9 cellular contexts compared by ENCODE assay signal in the genomic region with DNA sequence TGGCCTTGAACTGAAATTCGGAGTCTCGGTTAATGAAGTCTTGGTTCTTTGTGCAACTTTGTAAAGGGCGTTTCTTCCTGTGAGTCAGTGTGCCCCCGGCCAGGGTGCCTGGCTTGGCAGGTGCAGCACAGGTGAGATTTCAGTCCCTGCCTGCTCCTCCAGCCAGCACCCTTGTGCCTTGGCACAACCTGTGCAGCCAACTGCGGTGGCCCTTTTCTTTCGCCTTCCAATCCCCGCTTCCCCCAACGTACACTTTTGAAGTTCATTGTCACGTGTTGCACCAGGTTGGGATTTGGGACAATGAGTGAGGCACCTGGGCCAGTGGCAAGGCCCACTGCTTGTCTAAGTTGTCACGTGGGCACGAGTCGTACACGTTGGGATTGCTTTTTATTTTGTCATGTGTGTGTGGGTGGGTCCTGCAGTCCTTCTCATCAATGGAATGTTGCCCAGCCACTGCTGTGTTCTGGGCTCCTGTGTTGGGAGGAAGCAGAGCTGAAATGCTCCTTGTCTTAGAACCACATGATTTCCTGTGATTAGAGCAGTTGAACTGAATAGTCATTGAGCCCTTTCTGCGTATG.
DNase-seq lines count a peak whose midpoint lies in the region; ATAC-seq and TF ChIP-seq lines count a peak whose summit lies in the region.
"Had no signal": no experiment of that assay in that cellular context is flagged by ENCODE, and none has a peak within 500 bp of the region (broad histone marks: within the 10 kb centered on the region; RNA-seq: fewer than 3 reads in every experiment).

No MANE protein-coding gene starts in this region.

- H3K27ac ChIP-seq in epithelial cell of prostate: peak overlapping the region; percentile 84
- H3K27ac ChIP-seq in WERI-Rb-1: no peak overlapping the region

- no peaks in the 10 kb centered on the region for H3K9me3 ChIP-seq in WERI-Rb-1 (ENCODE audit: severe bottlenecking)

- no peak for ATAC-seq in HG03442 (IDR thresholded peaks at IDR 0.05; ENCODE audit: unreplicated experiment)

- DNase-seq in ELR (ENCODE audit: low read depth) (peak; percentile 14), SK-MEL-5 (ENCODE audit: low read depth, low spot score) (peak; percentile 99), epithelial cell of prostate (ENCODE audit: low read depth, low spot score) (peak; percentile 96), retinal pigment epithelial cell (ENCODE audit: low read depth) (peak; percentile 73), NCI-H187 (lab: John Stamatoyannopoulos, UW) (no peak), GM03348 (ENCODE audit: low spot score) (no peak), WERI-Rb-1 (no peak)
- DNase-seq: caudate nucleus had no signal

- no peaks in the 10 kb centered on the region for H3K27me3 ChIP-seq in WERI-Rb-1 (ENCODE audit: insufficient read depth, low read depth, severe bottlenecking)

- in situ Hi-C loops in SK-MEL-5 (cut with HindIII; ENCODE audit: low pct_unique_long_range_greater_than_20kb, low sequenced_read_pairs): no loop called here

- H3K4me3 ChIP-seq in retinal pigment epithelial cell (ENCODE audit: low read length) (no peak overlapping the region), WERI-Rb-1 (ENCODE audit: low read depth, low read length) (no peak overlapping the region)

- TF ChIP-seq CTCF in retinal pigment epithelial cell (conservative IDR thresholded peaks at IDR 0.05; ENCODE audit: low read depth, low read length): no peak
- TF ChIP-seq CTCF in WERI-Rb-1 (IDR thresholded peaks at IDR 0.05; ENCODE audit: low read depth, low read length): no peak

- H3K36me3 ChIP-seq in WERI-Rb-1: no peaks in the 10 kb centered on the region

Comparison
In these comparisons a context has a peak if more than half of its experiments do, and no peak if none do; other contexts are left out.
1. DNase-seq: peak in ELR (single experiment), SK-MEL-5 (single experiment), epithelial cell of prostate (single experiment) and retinal pigment epithelial cell (single experiment); none in NCI-H187 (0 of 2), GM03348 (single experiment) and WERI-Rb-1 (single experiment).